36 cellular contexts compared by ENCODE assay signal in the genomic region with DNA sequence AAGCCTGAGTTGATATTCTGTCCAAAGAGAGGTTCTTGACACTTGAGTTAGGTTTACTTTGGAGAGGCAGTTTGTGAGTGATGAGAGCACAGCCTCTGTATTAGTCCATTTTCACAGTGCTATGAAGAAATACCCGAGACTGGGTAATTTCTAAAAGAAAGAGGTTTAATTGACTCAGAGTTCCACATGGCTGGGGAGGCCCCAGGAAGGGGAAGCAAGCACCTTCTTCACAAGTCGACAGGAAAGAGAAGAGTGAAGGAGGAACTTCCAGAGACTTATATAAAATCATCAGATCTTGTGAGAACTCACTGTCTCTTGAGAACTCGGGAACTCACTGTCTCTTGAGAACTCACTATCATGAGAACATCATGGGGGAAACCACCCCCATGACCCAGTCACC. TPM values are rescaled to one million over a fixed set of nuclear protein-coding genes. Genes with fewer than 3 reads are reported as not detected.
"Had no signal": no experiment of that assay in that cellular context is flagged by ENCODE, and none has a peak within 500 bp of the region (broad histone marks: within the 10 kb centered on the region; RNA-seq: fewer than 3 reads in every experiment).

No MANE protein-coding gene starts in this region.

- H3K4me3 Mint-ChIP-seq: activated CD4-positive, alpha-beta memory T cell treated with anti-CD3 and anti-CD28 coated beads, Interleukin-2, amount 10 ng/mL, durations not matched to agents 7 days and 5 days; activated CD4-positive, alpha-beta T cell treated with anti-CD3 and anti-CD28 coated beads, Interleukin-2, amount 10 ng/mL, durations not matched to agents 7 days and 5 days; activated naive CD4-positive, alpha-beta T cell treated with anti-CD3 and anti-CD28 coated beads, Interleukin-2, amount 50 U/mL, for 24 hours; activated naive CD8-positive, alpha-beta T cell treated with anti-CD3 and anti-CD28 coated beads for 36 hours; activated naive CD8-positive, alpha-beta T cell treated with anti-CD3 and anti-CD28 coated beads, Interleukin-2, amount 50 U/mL, for 24 hours; activated T-cell treated with anti-CD3 and anti-CD28 coated beads, Interleukin-2, amount 50 U/mL, for 4 hours; activated T-helper 1 cell treated with anti-CD3 and anti-CD28 coated beads, Interleukin-12 subunit alpha, Interleukin-12 subunit beta, Interleukin-2, Interleukin-4 antibody, amounts not matched to agents 30 ng/mL and 10 ng/mL and 1 ng/mL, durations not matched to agents 14 hours and 24 hours and 36 hours; effector memory CD8-positive, alpha-beta T cell; T-helper 17 cell; T-helper 2 cell treated with Interferon-gamma antibody and Interleukin-4, amounts not matched to agents 5 μg/mL and 100 μg/mL, for 36 hours; WTC11 had no signal

- H3K27me3 Mint-ChIP-seq: activated CD4-positive, alpha-beta memory T cell treated with anti-CD3 and anti-CD28 coated beads, Interleukin-2, amount 10 ng/mL, durations not matched to agents 7 days and 5 days; activated CD4-positive, alpha-beta T cell treated with anti-CD3 and anti-CD28 coated beads, Interleukin-2, amount 10 ng/mL, durations not matched to agents 7 days and 5 days; activated naive CD4-positive, alpha-beta T cell treated with anti-CD3 and anti-CD28 coated beads, Interleukin-2, amount 50 U/mL, for 24 hours; activated naive CD8-positive, alpha-beta T cell treated with anti-CD3 and anti-CD28 coated beads for 36 hours; activated naive CD8-positive, alpha-beta T cell treated with anti-CD3 and anti-CD28 coated beads, Interleukin-2, amount 50 U/mL, for 24 hours; effector memory CD8-positive, alpha-beta T cell; T-helper 17 cell had no signal

- H3K27ac Mint-ChIP-seq: activated CD4-positive, alpha-beta memory T cell treated with anti-CD3 and anti-CD28 coated beads, Interleukin-2, amount 10 ng/mL, durations not matched to agents 7 days and 5 days; activated CD4-positive, alpha-beta T cell treated with anti-CD3 and anti-CD28 coated beads, Interleukin-2, amount 10 ng/mL, durations not matched to agents 7 days and 5 days; activated naive CD4-positive, alpha-beta T cell treated with anti-CD3 and anti-CD28 coated beads, Interleukin-2, amount 50 U/mL, for 24 hours; activated naive CD8-positive, alpha-beta T cell treated with anti-CD3 and anti-CD28 coated beads for 36 hours; activated naive CD8-positive, alpha-beta T cell treated with anti-CD3 and anti-CD28 coated beads, Interleukin-2, amount 50 U/mL, for 24 hours; activated T-helper 1 cell treated with anti-CD3 and anti-CD28 coated beads, Interleukin-12 subunit alpha, Interleukin-12 subunit beta, Interleukin-2, Interleukin-4 antibody, amounts not matched to agents 30 ng/mL and 10 ng/mL and 1 ng/mL, durations not matched to agents 14 hours and 24 hours and 36 hours; activated T-helper 2 cell treated with anti-CD3 and anti-CD28 coated beads, Interferon-gamma antibody, Interleukin-2, Interleukin-4, amounts not matched to agents 10 μg/mL and 5 μg/mL and 100 μg/mL, durations not matched to agents 14 hours and 24 hours and 36 hours; T-helper 17 cell; T-helper 2 cell treated with Interferon-gamma antibody and Interleukin-4, amounts not matched to agents 5 μg/mL and 100 μg/mL, for 36 hours; WTC11 had no signal

- H3K9me3 ChIP-seq: adrenal gland, body of pancreas, esophagus muscularis mucosa, gastrocnemius medialis, heart left ventricle had no signal

- H3K4me3 ChIP-seq: adrenal gland, body of pancreas, esophagus muscularis mucosa, gastrocnemius medialis, heart left ventricle had no signal

- DNase-seq: activated CD4-positive, alpha-beta memory T cell treated with anti-CD3 and anti-CD28 coated beads, Interleukin-2, amount 10 ng/mL, durations not matched to agents 7 days and 5 days; activated CD4-positive, alpha-beta T cell treated with anti-CD3 and anti-CD28 coated beads for 1 hour; activated CD4-positive, alpha-beta T cell treated with anti-CD3 and anti-CD28 coated beads for 4 hours; activated CD4-positive, alpha-beta T cell treated with anti-CD3 and anti-CD28 coated beads, Interleukin-2, amount 10 ng/mL, durations not matched to agents 7 days and 5 days; activated CD4-positive, alpha-beta T cell treated with anti-CD3 and anti-CD28 coated beads, Interleukin-2, amount 50 U/mL, for 4 hours; activated CD8-positive, alpha-beta memory T cell treated with anti-CD3 and anti-CD28 coated beads, Interleukin-2, amount 50 U/mL, for 48 hours; activated gamma-delta T cell; activated naive CD4-positive, alpha-beta T cell; activated naive CD8-positive, alpha-beta T cell treated with anti-CD3 and anti-CD28 coated beads for 36 hours; activated naive CD8-positive, alpha-beta T cell treated with anti-CD3 and anti-CD28 coated beads, Interleukin-2, amount 50 U/mL, for 24 hours; activated T-cell treated with anti-CD3 and anti-CD28 coated beads for 4 hours; activated T-cell treated with anti-CD3 and anti-CD28 coated beads, Interleukin-2, amount 50 U/mL, for 4 hours; adrenal gland; amygdala; aorta; body of pancreas; caudate nucleus; cortex of kidney; dermis blood vessel endothelial cell; effector CD4-positive, alpha-beta T cell; effector memory CD8-positive, alpha-beta T cell; erythroblast; foreskin keratinocyte; gastrocnemius medialis; glutamatergic neuron; heart left ventricle; T-helper 1 cell; T-helper 17 cell; T1000 had no signal

- H3K27me3 ChIP-seq: adrenal gland, body of pancreas, esophagus muscularis mucosa, foreskin keratinocyte, gastrocnemius medialis, heart left ventricle had no signal

- ATAC-seq: activated naive CD8-positive, alpha-beta T cell treated with anti-CD3 and anti-CD28 coated beads, Interleukin-2, amount 50 U/mL, for 24 hours; activated T-cell treated with anti-CD3 and anti-CD28 coated beads, Interleukin-2, amount 50 U/mL, for 4 hours; body of pancreas; effector memory CD8-positive, alpha-beta T cell; foreskin keratinocyte; gastrocnemius medialis; heart left ventricle; T-helper 17 cell; WTC11 had no signal

- H3K9me3 Mint-ChIP-seq: activated naive CD4-positive, alpha-beta T cell treated with anti-CD3 and anti-CD28 coated beads, Interleukin-2, amount 50 U/mL, for 24 hours; activated naive CD8-positive, alpha-beta T cell treated with anti-CD3 and anti-CD28 coated beads for 36 hours; activated T-cell treated with anti-CD3 and anti-CD28 coated beads, Interleukin-2, amount 50 U/mL, for 4 hours; effector memory CD8-positive, alpha-beta T cell; WTC11 had no signal

- H3K4me1 ChIP-seq: foreskin keratinocyte had no signal

- H3K27ac ChIP-seq: adrenal gland, body of pancreas, esophagus muscularis mucosa, foreskin keratinocyte, gastrocnemius medialis, heart left ventricle, VCaP had no signal

RNA-seq across cellular contexts. Expression of gene PTPN21, which starts 13.4 kb away (rescaled TPM):
- total RNA-seq: activated CD4-positive, alpha-beta memory T cell treated with anti-CD3 and anti-CD28 coated beads, Interleukin-2, amount 10 ng/mL, durations not matched to agents 7 days and 5 days; activated CD4-positive, alpha-beta T cell treated with anti-CD3 and anti-CD28 coated beads, Interleukin-2, amount 10 ng/mL, durations not matched to agents 7 days and 5 days; T-helper 17 cell had no signal
